In genomic region chr16:89052191-89052787, GRCh38 we compare ENCODE assay signal across 13 cellular contexts. TPM values are rescaled to one million over a fixed set of nuclear protein-coding genes. Genes with fewer than 3 reads are reported as not detected.
A peak's percentile ranks its signal among the peaks of the same experiment; 100 is the strongest.
DNase-seq lines count a peak whose midpoint lies in the region; ATAC-seq, FAIRE-seq and TF ChIP-seq lines count a peak whose summit lies in the region.
"Had no signal": no experiment of that assay in that cellular context is flagged by ENCODE, and none has a peak within 500 bp of the region (broad histone marks: within the 10 kb centered on the region; RNA-seq: fewer than 3 reads in every experiment).

No MANE protein-coding gene starts in this region.

- no peaks in the 10 kb centered on the region for H3K27me3 ChIP-seq in HCT116 (ENCODE audit: insufficient read depth, low read length)
- H3K27me3 ChIP-seq in astrocyte (ENCODE audit: insufficient read depth, low read length) = peaks cover 24% of the 10 kb centered on the region
- no peaks in the 10 kb centered on the region for H3K27me3 ChIP-seq in naive thymus-derived CD4-positive, alpha-beta T cell (ENCODE audit: control insufficient read depth in 2 of 2, insufficient read depth in 2 of 2, low read length in 2 of 2)
- no peaks in the 10 kb centered on the region for H3K27me3 ChIP-seq in thyroid gland
- H3K27me3 ChIP-seq in hepatocyte = no peaks in the 10 kb centered on the region

- intact Hi-C loops in HCT116 (cut with micrococcal nuclease) = loop anchor here (5.0 to 10.0 kb wide), 3 partner anchors 110 to 237 kb away; partner anchors contain the start of gene APRT
- intact Hi-C loops in naive thymus-derived CD4-positive, alpha-beta T cell (cut with micrococcal nuclease) = no loop called here
- intact Hi-C loops in thyroid gland (cut with DNase I) = no loop called here

- POLR2A ChIA-PET in HCT116 (lab: Charles Lee) = interaction anchor here (0.9 to 1.3 kb wide), 2 partner anchors 16 to 41 kb away, joined by 3 to 7 read pairs; partner anchors contain the start of gene ACSF3
- POLR2A ChIA-PET in naive thymus-derived CD4-positive, alpha-beta T cell (lab: Charles Lee) = no interaction called here

- H3K9me3 ChIP-seq in HCT116 (ENCODE audit: control insufficient read depth in 1 of 2, insufficient read depth in 1 of 2, low read depth in 1 of 2, low read length in 2 of 2) (no peaks in the 10 kb centered on the region), astrocyte (ENCODE audit: insufficient read depth, low read depth, low read length) (no peaks in the 10 kb centered on the region), thyroid gland (no peaks in the 10 kb centered on the region), hepatocyte (ENCODE audit: low read depth) (no peaks in the 10 kb centered on the region)
- no peaks in the 10 kb centered on the region for H3K9me3 ChIP-seq in naive thymus-derived CD4-positive, alpha-beta T cell (ENCODE audit: control insufficient read depth in 2 of 3, low read length in 3 of 3)
- H3K9me3 ChIP-seq: gastroesophageal sphincter had no signal

- H3K36me3 Mint-ChIP-seq in astrocyte (ENCODE audit: low read depth, unreplicated experiment) = no peaks in the 10 kb centered on the region
- H3K36me3 Mint-ChIP-seq in naive thymus-derived CD4-positive, alpha-beta T cell = no peaks in the 10 kb centered on the region

- H3K9me2 ChIP-seq in HCT116 (ENCODE audit: insufficient read depth) = no peaks in the 10 kb centered on the region
- H3K9me2 ChIP-seq in hepatocyte (replicated peaks; ENCODE audit: insufficient read depth) = no peaks in the 10 kb centered on the region

- peaks cover 28% of the 10 kb centered on the region for H3K27me3 Mint-ChIP-seq in astrocyte (ENCODE audit: low read depth, unreplicated experiment)
- H3K27me3 Mint-ChIP-seq in naive thymus-derived CD4-positive, alpha-beta T cell = no peaks in the 10 kb centered on the region

- DNase-seq in DMS 273 (lab: John Stamatoyannopoulos, UW; ENCODE audit: unreplicated experiment) = peak; percentile 61
- no peak for DNase-seq in DMS 273 treated with DMSO at 0.1 percent for 48 hours (lab: John Stamatoyannopoulos, UW)
- DNase-seq in HCT116 (ENCODE audit: low read depth, low spot score) = no peak
- DNase-seq in astrocyte (ENCODE audit: low read depth) = no peak
- no peak for DNase-seq in naive thymus-derived CD4-positive, alpha-beta T cell
- no peak for DNase-seq in thyroid gland
- DNase-seq in hepatocyte (ENCODE audit: low spot score) = no peak
- DNase-seq: NCI-H2081 treated with DMSO at 0.1 percent for 48 hours had no signal

- no peaks in the 10 kb centered on the region for H3K9me3 Mint-ChIP-seq in astrocyte (ENCODE audit: unreplicated experiment)
- H3K9me3 Mint-ChIP-seq in naive thymus-derived CD4-positive, alpha-beta T cell = no peaks in the 10 kb centered on the region

- H3K27ac Mint-ChIP-seq in astrocyte (ENCODE audit: unreplicated experiment) = no peak overlapping the region
- H3K27ac Mint-ChIP-seq in naive thymus-derived CD4-positive, alpha-beta T cell = peak overlapping the region in 6 of 9 donors; percentile 67 to 97 (median 92)
- H3K27ac Mint-ChIP-seq: nephron had no signal

- H3K4me1 ChIP-seq in HCT116 (ENCODE audit: control insufficient read depth in 1 of 2, insufficient read depth in 2 of 2, low read length in 2 of 2) = peaks cover 13 to 28% of the 10 kb centered on the region in 2 experiments
- no peaks in the 10 kb centered on the region for H3K4me1 ChIP-seq in astrocyte (ENCODE audit: insufficient read depth, low read length)
- H3K4me1 ChIP-seq in naive thymus-derived CD4-positive, alpha-beta T cell (ENCODE audit: control insufficient read depth in 2 of 2, insufficient read depth in 2 of 2, low read length in 2 of 2) = no peaks in the 10 kb centered on the region
- no peaks in the 10 kb centered on the region for H3K4me1 ChIP-seq in thyroid gland
- no peaks in the 10 kb centered on the region for H3K4me1 ChIP-seq in hepatocyte (ENCODE audit: insufficient read depth)
- H3K4me1 ChIP-seq: gastroesophageal sphincter had no signal

- ATAC-seq in HCT116 (peak; percentile 18), GM18517 (IDR thresholded peaks at IDR 0.05; ENCODE audit: unreplicated experiment) (no peak)
- ATAC-seq in naive thymus-derived CD4-positive, alpha-beta T cell = no peak
- ATAC-seq: gastroesophageal sphincter had no signal

- peak overlapping the region; percentile 96 for H3K4me2 ChIP-seq in HCT116 (ENCODE audit: low read length)
- H3K4me2 ChIP-seq in astrocyte (ENCODE audit: low read length) = peak overlapping the region; percentile 73
- no peak overlapping the region for H3K4me2 ChIP-seq in hepatocyte

- no peak overlapping the region for H2AFZ ChIP-seq in HCT116 (ENCODE audit: low read depth, low read length, poor library complexity, severe bottlenecking)
- H2AFZ ChIP-seq in astrocyte (ENCODE audit: low read depth, low read length) = peak overlapping the region; percentile 60
- H2AFZ ChIP-seq in hepatocyte = no peak overlapping the region

- TF ChIP-seq CTCF in HCT116 (IDR thresholded peaks at IDR 0.05 in 2 of 3, conservative IDR thresholded peaks at IDR 0.05 in 1 of 3; ENCODE audit: borderline replicate concordance in 1 of 3, insufficient read depth in 1 of 3, low read depth in 2 of 3, low read length in 2 of 3) (no peak), astrocyte (IDR thresholded peaks at IDR 0.05; ENCODE audit: insufficient read depth, low read depth, low read length) (no peak), thyroid gland (IDR thresholded peaks at IDR 0.05) (no peak), hepatocyte (IDR thresholded peaks at IDR 0.05; ENCODE audit: poor library complexity) (no peak)

- H3K9ac ChIP-seq in HCT116 (ENCODE audit: low read length) (peak overlapping the region; percentile 73), astrocyte (ENCODE audit: low read length) (no peak overlapping the region)

- no peaks in the 10 kb centered on the region; the same call in 1 of the 2 replicates for H3K79me2 ChIP-seq in HCT116 (ENCODE audit: insufficient read depth, low read length)
- H3K79me2 ChIP-seq in astrocyte (ENCODE audit: insufficient read depth, low read length) = no peaks in the 10 kb centered on the region
- H3K79me2 ChIP-seq in hepatocyte = no peaks in the 10 kb centered on the region

- CTCF ChIA-PET in HCT116 (lab: Charles Lee) = interaction anchor here (1.0 to 1.7 kb wide), 4 partner anchors 111 to 164 kb away, joined by 3 to 9 read pairs (median 6); no protein-coding TSS in a partner anchor
- CTCF ChIA-PET in naive thymus-derived CD4-positive, alpha-beta T cell (lab: Charles Lee) = no interaction called here

- RAD21 ChIA-PET in HCT116 (lab: Charles Lee; ENCODE audit: low non-redundant PET in 1 of 2, low total read pairs in 2 of 2, uncharacterized antibody in 2 of 2, unreplicated experiment in 2 of 2) = interaction anchor here (0.8 to 2.4 kb wide), 3 partner anchors 115 to 119 kb away, joined by 5 to 8 read pairs (median 5); no protein-coding TSS in a partner anchor

- BruUV-seq in HCT116 (replicated peaks; lab: Mats Ljungman, UMichigan) = TSS peak; percentile 98

- peaks cover 1% of the 10 kb centered on the region for H3K4me1 Mint-ChIP-seq in astrocyte (ENCODE audit: low read depth, unreplicated experiment)
- peaks cover 0 to 14% (median 4%) of the 10 kb centered on the region in 7 donors for H3K4me1 Mint-ChIP-seq in naive thymus-derived CD4-positive, alpha-beta T cell

- no peak for TF ChIP-seq RAD21 in HCT116 (IDR thresholded peaks at IDR 0.05; ENCODE audit: low read depth)

- TF ChIP-seq POLR2A in HCT116 (IDR thresholded peaks at IDR 0.05; ENCODE audit: borderline replicate concordance, extremely low read depth, insufficient read depth, insufficient read length) = no peak
- TF ChIP-seq POLR2A in thyroid gland (IDR thresholded peaks at IDR 0.05) = no peak

- H3K27ac ChIP-seq in HCT116 (ENCODE audit: low read depth, low read length) = peak overlapping the region; percentile 66
- no peak overlapping the region for H3K27ac ChIP-seq in astrocyte (ENCODE audit: low read depth, low read length)
- H3K27ac ChIP-seq in naive thymus-derived CD4-positive, alpha-beta T cell (ENCODE audit: low read depth, low read length) = peak overlapping the region; percentile 53
- no peak overlapping the region for H3K27ac ChIP-seq in thyroid gland
- no peak overlapping the region for H3K27ac ChIP-seq in hepatocyte
- H3K27ac ChIP-seq: gastroesophageal sphincter had no signal

- no peak for FAIRE-seq in astrocyte (lab: Jason Lieb, UNC)
- FAIRE-seq: A204.1, TTC549 had no signal

- 89 to 92% methylated on average over 37 to 38 of the region's 43 CpGs for WGBS in thyroid gland, 2 donors
- WGBS in hepatocyte (ENCODE audit: low lambda C conversion rate, missing lambda C conversion rate) = 96% methylated on average over 39 of the region's 43 CpGs

- no peaks in the 10 kb centered on the region for H4K20me1 ChIP-seq in HCT116 (ENCODE audit: insufficient read depth)
- H4K20me1 ChIP-seq in astrocyte (ENCODE audit: insufficient read depth, low read length) = no peaks in the 10 kb centered on the region
- H4K20me1 ChIP-seq in hepatocyte (ENCODE audit: insufficient read depth, poor library complexity, severe bottlenecking) = no peaks in the 10 kb centered on the region

- H3K4me3 Mint-ChIP-seq in astrocyte (ENCODE audit: unreplicated experiment) = no peak overlapping the region
- peak overlapping the region; percentile 81 to 94 (median 88) for H3K4me3 Mint-ChIP-seq in naive thymus-derived CD4-positive, alpha-beta T cell
- H3K4me3 Mint-ChIP-seq: nephron had no signal

- no peaks in the 10 kb centered on the region for H3K36me3 ChIP-seq in HCT116 (ENCODE audit: control insufficient read depth in 1 of 2, insufficient read depth in 2 of 2, low read length in 2 of 2)
- no peaks in the 10 kb centered on the region for H3K36me3 ChIP-seq in astrocyte (ENCODE audit: insufficient read depth, low read length)
- no peaks in the 10 kb centered on the region for H3K36me3 ChIP-seq in naive thymus-derived CD4-positive, alpha-beta T cell (ENCODE audit: control insufficient read depth in 2 of 3, insufficient read depth in 3 of 3, low read length in 3 of 3)
- H3K36me3 ChIP-seq in thyroid gland = no peaks in the 10 kb centered on the region
- no peaks in the 10 kb centered on the region for H3K36me3 ChIP-seq in hepatocyte (replicated peaks; ENCODE audit: insufficient read depth, low read depth)
- H3K36me3 ChIP-seq: gastroesophageal sphincter had no signal

- peak overlapping the region; percentile 77 to 97 for H3K4me3 ChIP-seq in HCT116 (replicated peaks in 1 of 2; ENCODE audit: low read depth in 1 of 2, low read length in 2 of 2)
- H3K4me3 ChIP-seq in astrocyte (ENCODE audit: insufficient read depth, low read depth, low read length) = peak overlapping the region; percentile 33
- H3K4me3 ChIP-seq in naive thymus-derived CD4-positive, alpha-beta T cell (ENCODE audit: low read length) = no peak overlapping the region
- no peak overlapping the region for H3K4me3 ChIP-seq in thyroid gland (replicated peaks in 1 of 3)
- H3K4me3 ChIP-seq in hepatocyte = no peak overlapping the region

TF ChIP-seq in HCT116, 20 proteins besides CTCF, POLR2A, EP300 and RAD21 (continues in another document):
- no peak for TF ChIP-seq EGR1 (IDR thresholded peaks at IDR 0.05; ENCODE audit: low read depth)

RNA-seq across cellular contexts. Expression of gene ACSF3, which starts 41.4 kb away (rescaled TPM):
- 74.5 TPM for total RNA-seq in HCT116 (2021; ENCODE audit: unreplicated experiment)
- polyA plus RNA-seq in HCT116 (2012) = 44.7 and 47.1 TPM in 2 replicates
- 17.0 and 19.1 TPM in 2 replicates for total RNA-seq in astrocyte
- total RNA-seq in naive thymus-derived CD4-positive, alpha-beta T cell = 10 to 100 TPM; 61.9 to 84.1 (median 74.3) TPM
- polyA plus RNA-seq in naive thymus-derived CD4-positive, alpha-beta T cell = 10 to 100 TPM; 26.2 to 45.7 TPM
- total RNA-seq in thyroid gland = 10 to 100 TPM; 30.1 to 51.2 (median 33.4) TPM
- 20.7 and 22.1 TPM in 2 replicates for total RNA-seq in hepatocyte
- 18.2 and 28.0 TPM in 2 replicates for polyA plus RNA-seq in hepatocyte

Comparison
In these comparisons a context has a peak if more than half of its experiments do, and no peak if none do; other contexts are left out.
1. H3K27ac ChIP-seq: peak in HCT116 (single experiment) and naive thymus-derived CD4-positive, alpha-beta T cell (single experiment); none in astrocyte (single experiment), thyroid gland (0 of 3) and hepatocyte (single experiment).
2. H3K4me3 ChIP-seq: peak in HCT116 (2 of 2) and astrocyte (single experiment); none in naive thymus-derived CD4-positive, alpha-beta T cell (single experiment), thyroid gland (0 of 3) and hepatocyte (single experiment).